11 cellular contexts compared by ENCODE assay signal in genomic region chr9:134375011-134375390, GRCh38. TPM values are rescaled to one million over a fixed set of nuclear protein-coding genes. Genes with fewer than 3 reads are reported as not detected.
DNase-seq lines count a peak whose midpoint lies in the region; ATAC-seq and TF ChIP-seq lines count a peak whose summit lies in the region.
"Had no signal": no experiment of that assay in that cellular context is flagged by ENCODE, and none has a peak within 500 bp of the region (broad histone marks: within the 10 kb centered on the region; RNA-seq: fewer than 3 reads in every experiment).

No MANE protein-coding gene starts in this region.

- in situ Hi-C loops in G401 (cut with HindIII; ENCODE audit: low sequenced_read_pairs) = no loop called here

- H3K36me3 ChIP-seq in sigmoid colon = no peaks in the 10 kb centered on the region

- DNase-seq in G401 (ENCODE audit: low spot score) (peak; percentile 59), MCF 10A (ENCODE audit: unreplicated experiment) (peak; percentile 80), iris pigment epithelial cell (ENCODE audit: low read depth) (peak; percentile 26), sigmoid colon (peak; percentile 94), NCI-H1105 (lab: John Stamatoyannopoulos, UW) (no peak)
- no peak for DNase-seq in stimulated activated CD4-positive, alpha-beta T cell treated with anti-CD3 and anti-CD28 coated beads, Interleukin-4, amount 100 ng/mL, for 1 hour
- DNase-seq: cerebellar nuclear complex; stimulated activated naive CD8-positive, alpha-beta T cell treated with anti-CD3 and anti-CD28 coated beads, Interleukin-15, amount 100 ng/mL, for 72 hours had no signal

- TF ChIP-seq POLR2A in sigmoid colon (IDR thresholded peaks at IDR 0.05) = no peak

- intact Hi-C loops in MCF 10A (cut with micrococcal nuclease) = loop anchor here (5.0 kb wide), 1 partner anchor 57 kb away; no protein-coding TSS in a partner anchor
- intact Hi-C loops in sigmoid colon (cut with DNase I) = no loop called here

- no peaks in the 10 kb centered on the region for H3K36me3 Mint-ChIP-seq in MCF 10A (ENCODE audit: insufficient read depth, unreplicated experiment)

- H3K27ac Mint-ChIP-seq in MCF 10A (ENCODE audit: low read depth, unreplicated experiment) = peak overlapping the region; percentile 100

- no peaks in the 10 kb centered on the region for H3K9me3 Mint-ChIP-seq in MCF 10A (ENCODE audit: unreplicated experiment)
- H3K9me3 Mint-ChIP-seq: stimulated activated naive CD8-positive, alpha-beta T cell treated with anti-CD3 and anti-CD28 coated beads, Interleukin-15, amount 100 ng/mL, for 72 hours had no signal

- H3K4me3 ChIP-seq in sigmoid colon = peak overlapping the region in 2 of 4 donors; percentile 4 to 12

- H3K4me1 ChIP-seq in sigmoid colon = peaks cover 0 to 97% (median 96%) of the 10 kb centered on the region in 4 donors

- H3K9me3 ChIP-seq in sigmoid colon = no peaks in the 10 kb centered on the region

- CTCF ChIA-PET in MCF 10A (lab: Yijun Ruan, JAX) = interaction anchor here (0.8 kb wide), 1 partner anchor 279 kb away, joined by 3 read pairs; no protein-coding TSS in a partner anchor

- BruUV-seq in MCF 10A (replicated peaks; lab: Mats Ljungman, UMichigan) = no TSS peak

- H3K27me3 Mint-ChIP-seq in MCF 10A (ENCODE audit: insufficient read depth, unreplicated experiment) = no peaks in the 10 kb centered on the region
- H3K27me3 Mint-ChIP-seq: stimulated activated naive CD8-positive, alpha-beta T cell treated with anti-CD3 and anti-CD28 coated beads, Interleukin-15, amount 100 ng/mL, for 72 hours had no signal

- POLR2A ChIA-PET in MCF 10A (lab: Yijun Ruan, JAX) = interaction anchor here (0.8 to 6.3 kb wide), 10 partner anchors 9 to 403 kb away, joined by 3 to 35 read pairs (median 4); no protein-coding TSS in a partner anchor

- ATAC-seq in GM18909 (IDR thresholded peaks at IDR 0.05; ENCODE audit: poor library complexity, unreplicated experiment) (no peak), HG03139 (IDR thresholded peaks at IDR 0.05; ENCODE audit: unreplicated experiment) (no peak)
- ATAC-seq: activated CD4-positive, CD25-positive, alpha-beta regulatory T cell treated with anti-CD3 and anti-CD28 coated beads, Interleukin-2, amount 50 U/mL, for 24 hours; stimulated activated naive CD8-positive, alpha-beta T cell treated with anti-CD3 and anti-CD28 coated beads, Interleukin-15, amount 100 ng/mL, for 72 hours had no signal

- H3K4me1 Mint-ChIP-seq in MCF 10A (ENCODE audit: insufficient read depth, unreplicated experiment) = peaks cover 49% of the 10 kb centered on the region

- peak in 2 of 4 donors; percentile 87 to 89 for TF ChIP-seq EP300 in sigmoid colon (IDR thresholded peaks at IDR 0.05)

- peak overlapping the region; percentile 85 to 93 (median 88) for H3K27ac ChIP-seq in sigmoid colon

- no peak for TF ChIP-seq CTCF in MCF 10A (IDR thresholded peaks at IDR 0.05; ENCODE audit: unreplicated experiment)
- TF ChIP-seq CTCF in sigmoid colon (IDR thresholded peaks at IDR 0.05) = no peak

- 68 to 79% methylated on average over 6 of the region's 6 CpGs for WGBS in sigmoid colon, 2 donors

- peak overlapping the region; percentile 57 for H3K4me3 Mint-ChIP-seq in MCF 10A (ENCODE audit: unreplicated experiment)
- H3K4me3 Mint-ChIP-seq: stimulated activated naive CD8-positive, alpha-beta T cell treated with anti-CD3 and anti-CD28 coated beads, Interleukin-15, amount 100 ng/mL, for 72 hours had no signal

- no peaks in the 10 kb centered on the region for H3K27me3 ChIP-seq in sigmoid colon

RNA-seq across cellular contexts. Expression of gene RXRA, which starts 48.7 kb away (rescaled TPM):
- 18.9 and 25.8 TPM in 2 replicates for total RNA-seq in G401 (2014; rRNA removed; shearing (Covaris generic))
- 57.7 and 65.5 TPM in 2 replicates for total RNA-seq in MCF 10A (2022)
- total RNA-seq in sigmoid colon = 10 to 100 TPM; 26.7 to 49.0 (median 31.4) TPM
- polyA plus RNA-seq in sigmoid colon = 10 to 100 TPM; 27.6 to 50.8 (median 38.4) TPM

Comparison
In these comparisons a context has a peak if more than half of its experiments do, and no peak if none do; other contexts are left out.
1. DNase-seq: peak in G401 (single experiment), MCF 10A (single experiment), iris pigment epithelial cell (single experiment) and sigmoid colon (single experiment); none in stimulated activated CD4-positive, alpha-beta T cell treated with anti-CD3 and anti-CD28 coated beads, Interleukin-4, amount 100 ng/mL, for 1 hour (single experiment) and NCI-H1105 (single experiment).